ENCODE assay signal across 9 cellular contexts in genomic region chr3:194689493-194689901, GRCh38. TPM values are rescaled to one million over a fixed set of nuclear protein-coding genes. Genes with fewer than 3 reads are reported as not detected.
DNase-seq lines count a peak whose midpoint lies in the region; ATAC-seq, FAIRE-seq and TF ChIP-seq lines count a peak whose summit lies in the region.
"Had no signal": no experiment of that assay in that cellular context is flagged by ENCODE, and none has a peak within 500 bp of the region (broad histone marks: within the 10 kb centered on the region; RNA-seq: fewer than 3 reads in every experiment).

No MANE protein-coding gene starts in this region.

- POLR2A ChIA-PET in RWPE1 (lab: Yijun Ruan, JAX; ENCODE audit: low non-redundant PET): no interaction called here

- H3K9ac ChIP-seq in subcutaneous abdominal adipose tissue (ENCODE audit: low read length in 5 of 5): peak overlapping the region in 2 of 5 donors; percentile 25 to 56

- H3K4me1 ChIP-seq in subcutaneous abdominal adipose tissue (ENCODE audit: control insufficient read depth in 5 of 5, insufficient read depth in 5 of 5, low read length in 5 of 5): peaks cover 8 to 65% (median 52%) of the 10 kb centered on the region in 5 donors

- H3K27me3 ChIP-seq in subcutaneous abdominal adipose tissue (ENCODE audit: control insufficient read depth in 5 of 5, insufficient read depth in 4 of 5, low read length in 5 of 5): peaks cover 0 to 13% (median 4%) of the 10 kb centered on the region in 5 donors

- H3K9me3 ChIP-seq in subcutaneous abdominal adipose tissue (ENCODE audit: control insufficient read depth in 5 of 5, low read length in 5 of 5): no peaks in the 10 kb centered on the region

- H3K36me3 Mint-ChIP-seq in activated T-cell treated with anti-CD3 and anti-CD28 coated beads, Interleukin-2, amount 50 U/mL, for 24 hours (ENCODE audit: low read depth): peaks cover 10% of the 10 kb centered on the region
- H3K36me3 Mint-ChIP-seq in glutamatergic neuron (ENCODE audit: unreplicated experiment): no peaks in the 10 kb centered on the region

- CTCF ChIA-PET in RWPE1 (lab: Yijun Ruan, JAX): interaction anchor here (0.6 to 0.7 kb wide), 2 partner anchors 439 to 577 kb away, joined by 3 to 4 read pairs; no protein-coding TSS in a partner anchor

- no peak overlapping the region for H3K27ac Mint-ChIP-seq in activated T-cell treated with anti-CD3 and anti-CD28 coated beads, Interleukin-2, amount 50 U/mL, for 24 hours
- peak overlapping the region; percentile 76 for H3K27ac Mint-ChIP-seq in glutamatergic neuron (ENCODE audit: unreplicated experiment)

- TF ChIP-seq CTCF in RWPE1 (conservative IDR thresholded peaks at IDR 0.05; ENCODE audit: low read depth): no peak
- TF ChIP-seq CTCF in glutamatergic neuron (IDR thresholded peaks at IDR 0.05; ENCODE audit: partially characterized antibody, unreplicated experiment): no peak
- no peak for TF ChIP-seq CTCF in D721Med (IDR thresholded peaks at IDR 0.05; ENCODE audit: insufficient read depth, missing control alignments)

- peaks cover 45% of the 10 kb centered on the region for H3K27me3 Mint-ChIP-seq in activated T-cell treated with anti-CD3 and anti-CD28 coated beads, Interleukin-2, amount 50 U/mL, for 24 hours
- H3K27me3 Mint-ChIP-seq in glutamatergic neuron (ENCODE audit: unreplicated experiment): peaks cover 7% of the 10 kb centered on the region

- H3K4me3 Mint-ChIP-seq in activated T-cell treated with anti-CD3 and anti-CD28 coated beads, Interleukin-2, amount 50 U/mL, for 24 hours: peak overlapping the region; percentile 81
- peak overlapping the region; percentile 87 for H3K4me3 Mint-ChIP-seq in glutamatergic neuron (ENCODE audit: unreplicated experiment)

- ATAC-seq in HG02610 (IDR thresholded peaks at IDR 0.05; ENCODE audit: unreplicated experiment): no peak

- H3K36me3 ChIP-seq in subcutaneous abdominal adipose tissue (ENCODE audit: control insufficient read depth in 5 of 5, insufficient read depth in 5 of 5, low read length in 5 of 5): peaks cover 0 to 4% (median 0%) of the 10 kb centered on the region in 5 donors

- peak; percentile 43 for DNase-seq in activated T-cell treated with anti-CD3 and anti-CD28 coated beads, Interleukin-2, amount 50 U/mL, for 24 hours
- DNase-seq in activated T-cell treated with anti-CD3 and anti-CD28 coated beads for 4 hours (no peak), RWPE1 (ENCODE audit: low spot score) (no peak), glutamatergic neuron (no peak), cerebellum (ENCODE audit: low spot score) (no peak), D721Med (ENCODE audit: insufficient read length, low spot score) (no peak)

- no peaks in the 10 kb centered on the region for H3K9me3 Mint-ChIP-seq in activated T-cell treated with anti-CD3 and anti-CD28 coated beads, Interleukin-2, amount 50 U/mL, for 24 hours
- peaks cover 20% of the 10 kb centered on the region for H3K9me3 Mint-ChIP-seq in glutamatergic neuron (ENCODE audit: unreplicated experiment)

- peak overlapping the region in 3 of 5 donors; percentile 80 to 89 (median 84) for H3K4me3 ChIP-seq in subcutaneous abdominal adipose tissue (ENCODE audit: low read depth in 1 of 5, low read length in 5 of 5)

- no peak for FAIRE-seq in D721Med (lab: Jason Lieb, UNC)

- H3K4me1 Mint-ChIP-seq in activated T-cell treated with anti-CD3 and anti-CD28 coated beads, Interleukin-2, amount 50 U/mL, for 24 hours (ENCODE audit: low read depth): peaks cover 50% of the 10 kb centered on the region
- peaks cover 39% of the 10 kb centered on the region for H3K4me1 Mint-ChIP-seq in glutamatergic neuron (ENCODE audit: low read depth, unreplicated experiment)

- H3K27ac ChIP-seq in RWPE1 (peak overlapping the region; percentile 61), subcutaneous abdominal adipose tissue (ENCODE audit: low read depth, low read length) (peak overlapping the region; percentile 81)
- H3K27ac ChIP-seq: HL-60 had no signal

RNA-seq across cellular contexts. Expression of gene FAM43A, which starts 3.8 kb away (rescaled TPM):
- total RNA-seq in glutamatergic neuron (ENCODE audit: unreplicated experiment): 21.6 TPM
- total RNA-seq in cerebellum: 10.9 TPM

RNA-seq across cellular contexts. Expression of gene LSG1, which starts 17.5 kb away (rescaled TPM):
- total RNA-seq in glutamatergic neuron (ENCODE audit: unreplicated experiment) (26.5 TPM), cerebellum (30.7 TPM)

RNA-seq across cellular contexts. Expression of gene TMEM44, which starts 56.3 kb away (rescaled TPM):
- total RNA-seq in glutamatergic neuron (ENCODE audit: unreplicated experiment) (35.3 TPM), cerebellum (24.3 TPM)
